ENCODE assay signal across 16 cellular contexts in the genomic region with DNA sequence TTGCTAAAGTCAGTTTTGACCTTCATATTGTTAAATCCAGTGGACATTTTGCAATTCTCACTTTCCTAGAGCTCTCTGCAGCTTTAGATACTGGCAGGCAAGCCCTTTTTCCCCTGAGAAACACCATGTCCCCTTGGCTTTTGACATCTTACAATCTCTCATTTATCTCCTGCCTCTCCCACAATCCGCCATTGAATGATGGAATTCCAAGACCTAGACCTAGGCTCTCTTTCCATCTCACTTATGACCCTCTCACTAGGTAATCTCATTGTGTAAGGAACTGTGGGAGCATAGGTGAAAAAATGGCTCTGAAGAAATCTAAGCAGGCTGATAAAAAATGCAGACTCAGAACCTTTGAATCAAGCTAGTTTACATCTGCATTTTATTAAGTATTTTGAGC. TPM values are rescaled to one million over a fixed set of nuclear protein-coding genes. Genes with fewer than 3 reads are reported as not detected.
DNase-seq lines count a peak whose midpoint lies in the region; ATAC-seq and TF ChIP-seq lines count a peak whose summit lies in the region.
"Had no signal": no experiment of that assay in that cellular context is flagged by ENCODE, and none has a peak within 500 bp of the region (broad histone marks: within the 10 kb centered on the region; RNA-seq: fewer than 3 reads in every experiment).

No MANE protein-coding gene starts in this region.

- H3K9me3 ChIP-seq in fibroblast of lung (ENCODE audit: control insufficient read depth, insufficient read depth, low read depth, low read length) = no peaks in the 10 kb centered on the region
- no peaks in the 10 kb centered on the region for H3K9me3 ChIP-seq in subcutaneous abdominal adipose tissue (ENCODE audit: control insufficient read depth in 5 of 5, low read length in 5 of 5)
- H3K9me3 ChIP-seq: psoas muscle had no signal

- H3K4me1 ChIP-seq in fibroblast of lung (ENCODE audit: control insufficient read depth, extremely low read depth, insufficient read depth, low read length) (peaks cover 7% of the 10 kb centered on the region), subcutaneous abdominal adipose tissue (ENCODE audit: control insufficient read depth in 5 of 5, insufficient read depth in 5 of 5, low read length in 5 of 5) (peaks cover 7 to 36% (median 33%) of the 10 kb centered on the region in 5 donors)
- H3K4me1 ChIP-seq: psoas muscle had no signal

- peaks cover 14% of the 10 kb centered on the region for H3K36me3 Mint-ChIP-seq in activated naive CD4-positive, alpha-beta T cell treated with anti-CD3 and anti-CD28 coated beads, Interleukin-2, amount 50 U/mL, for 24 hours
- H3K36me3 Mint-ChIP-seq in activated naive CD4-positive, alpha-beta T cell treated with anti-CD3 and anti-CD28 coated beads, Interleukin-2, amount 50 U/mL, for 72 hours = peaks cover 22 to 42% of the 10 kb centered on the region in 2 donors

- H4K20me1 ChIP-seq in fibroblast of lung (ENCODE audit: control insufficient read depth, extremely low read depth, insufficient read depth, low read length) = no peaks in the 10 kb centered on the region

- peaks cover 48% of the 10 kb centered on the region for H3K79me2 ChIP-seq in fibroblast of lung (ENCODE audit: control insufficient read depth, insufficient read depth, low read length)

- H3K4me3 ChIP-seq in fibroblast of lung (replicated peaks in 1 of 4; ENCODE audit: control extremely low read depth in 1 of 4, insufficient read depth in 1 of 4, low read depth in 3 of 4, low read length in 4 of 4) (no peak overlapping the region), subcutaneous abdominal adipose tissue (ENCODE audit: low read depth in 1 of 5, low read length in 5 of 5) (no peak overlapping the region)

- DNase-seq in activated naive CD4-positive, alpha-beta T cell treated with anti-CD3 and anti-CD28 coated beads, Interleukin-2, amount 50 U/mL, for 72 hours (ENCODE audit: low spot score in 2 of 2) = no peak
- DNase-seq in RKO (ENCODE audit: low spot score) = peak; percentile 20
- DNase-seq in fibroblast of lung (ENCODE audit: low read depth in 2 of 2) = no peak
- DNase-seq in head of caudate nucleus = no peak
- DNase-seq in AG20443 (ENCODE audit: low spot score) = no peak
- DNase-seq in cerebellar nuclear complex (lab: John Stamatoyannopoulos, UW) = no peak
- DNase-seq: activated B cell treated with CpG ODN at 0.5 μM for 24 hours; activated gamma-delta T cell; erythroblast; midbrain; psoas muscle; SHP77 treated with DMSO at 0.1 percent for 48 hours; stimulated activated CD4-positive, alpha-beta T cell treated with anti-CD3 and anti-CD28 coated beads, Interleukin-1b, Interleukin-23, amount 100 ng/mL, for 48 hours had no signal

- H2AFZ ChIP-seq in fibroblast of lung (ENCODE audit: low read length) = no peak overlapping the region

- no peak for TF ChIP-seq CTCF in fibroblast of lung (conservative IDR thresholded peaks at IDR 0.05 in 1 of 2, IDR thresholded peaks at IDR 0.05 in 1 of 2; ENCODE audit: low read depth in 1 of 2, low read length in 2 of 2)

- intact Hi-C loops in head of caudate nucleus (cut with DNase I) = no loop called here

- peak overlapping the region; percentile 64 for H3K4me3 Mint-ChIP-seq in activated naive CD4-positive, alpha-beta T cell treated with anti-CD3 and anti-CD28 coated beads, Interleukin-2, amount 50 U/mL, for 24 hours
- H3K4me3 Mint-ChIP-seq: activated B cell treated with CpG ODN at 0.5 μM for 24 hours; central memory CD8-positive, alpha-beta T cell had no signal

- no peak for ATAC-seq in activated naive CD4-positive, alpha-beta T cell treated with anti-CD3 and anti-CD28 coated beads, Interleukin-2, amount 50 U/mL, for 72 hours
- ATAC-seq: psoas muscle had no signal

- no peaks in the 10 kb centered on the region for H3K36me3 ChIP-seq in fibroblast of lung (ENCODE audit: control insufficient read depth, insufficient read depth, low read length)
- H3K36me3 ChIP-seq in subcutaneous abdominal adipose tissue (ENCODE audit: control insufficient read depth in 5 of 5, insufficient read depth in 5 of 5, low read length in 5 of 5) = peaks cover 0 to 14% (median 8%) of the 10 kb centered on the region in 5 donors

- H3K27me3 ChIP-seq in fibroblast of lung (ENCODE audit: control insufficient read depth, insufficient read depth, low read length) = no peaks in the 10 kb centered on the region
- H3K27me3 ChIP-seq in subcutaneous abdominal adipose tissue (ENCODE audit: control insufficient read depth in 5 of 5, insufficient read depth in 4 of 5, low read length in 5 of 5) = no peaks in the 10 kb centered on the region

- no peaks in the 10 kb centered on the region for H3K27me3 Mint-ChIP-seq in activated naive CD4-positive, alpha-beta T cell treated with anti-CD3 and anti-CD28 coated beads, Interleukin-2, amount 50 U/mL, for 24 hours
- H3K27me3 Mint-ChIP-seq: activated B cell treated with CpG ODN at 0.5 μM for 24 hours; central memory CD8-positive, alpha-beta T cell had no signal

- H3K9ac ChIP-seq in fibroblast of lung (ENCODE audit: insufficient read depth, low read length) (no peak overlapping the region), subcutaneous abdominal adipose tissue (ENCODE audit: low read length in 5 of 5) (no peak overlapping the region)

- peaks cover 51% of the 10 kb centered on the region for H3K4me1 Mint-ChIP-seq in activated naive CD4-positive, alpha-beta T cell treated with anti-CD3 and anti-CD28 coated beads, Interleukin-2, amount 50 U/mL, for 24 hours

- H3K27ac ChIP-seq in fibroblast of lung (ENCODE audit: insufficient read depth, low read length) (no peak overlapping the region), subcutaneous abdominal adipose tissue (ENCODE audit: low read depth, low read length) (peak overlapping the region; percentile 6)
- H3K27ac ChIP-seq: psoas muscle had no signal

- H3K4me2 ChIP-seq in fibroblast of lung (ENCODE audit: extremely low read depth, insufficient read depth, low read length) = peak overlapping the region; percentile 37

- peak overlapping the region; percentile 76 for H3K27ac Mint-ChIP-seq in activated naive CD4-positive, alpha-beta T cell treated with anti-CD3 and anti-CD28 coated beads, Interleukin-2, amount 50 U/mL, for 24 hours
- no peak overlapping the region for H3K27ac Mint-ChIP-seq in activated naive CD4-positive, alpha-beta T cell treated with anti-CD3 and anti-CD28 coated beads, Interleukin-2, amount 50 U/mL, for 72 hours
- H3K27ac Mint-ChIP-seq: activated B cell treated with CpG ODN at 0.5 μM for 24 hours had no signal

- H3K9me3 Mint-ChIP-seq in activated naive CD4-positive, alpha-beta T cell treated with anti-CD3 and anti-CD28 coated beads, Interleukin-2, amount 50 U/mL, for 24 hours = peaks cover 7% of the 10 kb centered on the region
- peaks cover 0 to 11% of the 10 kb centered on the region in 2 donors for H3K9me3 Mint-ChIP-seq in activated naive CD4-positive, alpha-beta T cell treated with anti-CD3 and anti-CD28 coated beads, Interleukin-2, amount 50 U/mL, for 72 hours
- H3K9me3 Mint-ChIP-seq: activated B cell treated with CpG ODN at 0.5 μM for 24 hours; central memory CD8-positive, alpha-beta T cell had no signal

RNA-seq across cellular contexts. Expression of a gene that starts 2.0 kb away (rescaled TPM):
- total RNA-seq in activated naive CD4-positive, alpha-beta T cell treated with anti-CD3 and anti-CD28 coated beads, Interleukin-2, amount 50 U/mL, for 72 hours = 10 to 100 TPM; 37.6 to 65.6 TPM
- total RNA-seq in fibroblast of lung = 14.1 and 16.7 TPM in 2 replicates
- polyA plus RNA-seq in fibroblast of lung = 43.5 and 55.9 TPM in 2 replicates
- 26.8 and 35.0 TPM in 2 replicates for polyA plus RNA-seq in fibroblast of lung (2012)
- 0.70 and 1.3 TPM in 2 replicates for polyA minus RNA-seq in fibroblast of lung (ENCODE audit: low replicate concordance)

RNA-seq across cellular contexts. Expression of a gene that starts 2.0 kb away (rescaled TPM):
- 10 to 100 TPM; 23.7 to 27.2 TPM for total RNA-seq in activated naive CD4-positive, alpha-beta T cell treated with anti-CD3 and anti-CD28 coated beads, Interleukin-2, amount 50 U/mL, for 72 hours
- total RNA-seq in fibroblast of lung = 11.2 and 12.1 TPM in 2 replicates
- polyA plus RNA-seq in fibroblast of lung = 8.5 and 10.9 TPM in 2 replicates
- polyA plus RNA-seq in fibroblast of lung (2012) = 5.6 and 8.6 TPM in 2 replicates
- polyA minus RNA-seq in fibroblast of lung (ENCODE audit: low replicate concordance) = 6.1 and 11.0 TPM in 2 replicates

RNA-seq across cellular contexts. Expression of a gene that starts 32.2 kb away (rescaled TPM):
- total RNA-seq in activated naive CD4-positive, alpha-beta T cell treated with anti-CD3 and anti-CD28 coated beads, Interleukin-2, amount 50 U/mL, for 72 hours = 1 to 10 TPM; 3.2 to 9.3 TPM
- total RNA-seq in fibroblast of lung = 44.9 and 46.0 TPM in 2 replicates
- polyA plus RNA-seq in fibroblast of lung = 51.5 and 75.1 TPM in 2 replicates
- 29.2 and 46.7 TPM in 2 replicates for polyA plus RNA-seq in fibroblast of lung (2012)
- polyA minus RNA-seq in fibroblast of lung (ENCODE audit: low replicate concordance) = 6.8 and 37.8 TPM in 2 replicates
